ENCODE assay signal across 23 cellular contexts in genomic region chr15:75594276-75594675, GRCh38.
"Had no signal": no experiment of that assay in that cellular context is flagged by ENCODE, and none has a peak within 500 bp of the region (broad histone marks: within the 10 kb centered on the region; RNA-seq: fewer than 3 reads in every experiment).

No MANE protein-coding gene starts in this region.

- H3K27me3 ChIP-seq: esophagus muscularis mucosa, pancreas, sigmoid colon, stomach, testis, tibial nerve, upper lobe of left lung had no signal

- H3K27ac ChIP-seq: coronary artery, esophagus muscularis mucosa, pancreas, sigmoid colon, stomach, testis, tibial nerve, upper lobe of left lung had no signal

- ATAC-seq: left colon; natural killer cell; pancreas; stimulated activated effector memory CD8-positive, alpha-beta T cell treated with anti-CD3 and anti-CD28 coated beads, Interleukin-12 subunit alpha, Interleukin-12 subunit beta, amount 100 ng/mL, for 72 hours had no signal

- H3K9me3 ChIP-seq: esophagus muscularis mucosa, pancreas, sigmoid colon, stomach, testis, tibial nerve, upper lobe of left lung had no signal

- DNase-seq: dermis blood vessel endothelial cell; effector memory CD4-positive, alpha-beta T cell; head of caudate nucleus; hippocampal formation; immature natural killer cell; islet precursor cell; kidney glomerular epithelial cell; left colon; natural killer cell; occipital lobe; pancreas; sigmoid colon; stimulated activated CD4-positive, alpha-beta T cell treated with anti-CD3 and anti-CD28 coated beads, Interleukin-2, amount 100 ng/mL, for 24 hours; stimulated activated CD4-positive, alpha-beta T cell treated with anti-CD3 and anti-CD28 coated beads, Interleukin-4, amount 100 ng/mL, for 24 hours; stimulated activated naive CD4-positive, alpha-beta T cell treated with Interleukin-2 at 50 U/mL for 16 hours; testis; upper lobe of left lung had no signal

- H3K4me3 ChIP-seq: coronary artery, esophagus muscularis mucosa, lung, pancreas, sigmoid colon, stomach, testis, tibial nerve, upper lobe of left lung had no signal

- H3K36me3 ChIP-seq: pancreas had no signal
